In genomic region chr4:122000849-122001248, GRCh38 we compare ENCODE assay signal across 28 cellular contexts. TPM values are rescaled to one million over a fixed set of nuclear protein-coding genes. Genes with fewer than 3 reads are reported as not detected.
"Had no signal": no experiment of that assay in that cellular context is flagged by ENCODE, and none has a peak within 500 bp of the region (broad histone marks: within the 10 kb centered on the region; RNA-seq: fewer than 3 reads in every experiment).

No MANE protein-coding gene starts in this region.

- H3K27me3 ChIP-seq: ascending aorta, gastroesophageal sphincter, ovary, right lobe of liver, testis had no signal

- DNase-seq: activated CD4-positive, alpha-beta T cell treated with anti-CD3 and anti-CD28 coated beads for 4 hours; activated CD4-positive, alpha-beta T cell treated with anti-CD3 and anti-CD28 coated beads, Interleukin-2, amount 50 U/mL, for 4 hours; activated naive CD4-positive, alpha-beta T cell; activated T-cell treated with anti-CD3 and anti-CD28 coated beads for 4 hours; activated T-cell treated with anti-CD3 and anti-CD28 coated beads, Interleukin-2, amount 50 U/mL, for 72 hours; caudate nucleus; dermis blood vessel endothelial cell; effector CD4-positive, alpha-beta T cell; esophagus squamous epithelium; islet precursor cell; left ventricle myocardium inferior; mesendoderm; ovary; right lobe of liver; stimulated activated CD4-positive, alpha-beta T cell treated with anti-CD3 and anti-CD28 coated beads, Interleukin-2, amount 100 ng/mL, for 48 hours; stimulated activated naive CD8-positive, alpha-beta T cell treated with anti-CD3 and anti-CD28 coated beads, Interleukin-15, Interleukin-2, amounts not matched to agents 100 U/mL and 50 U/mL, for 24 hours; T-helper 9 cell; testis; trophoblast cell had no signal

- H2AFZ ChIP-seq: hepatocyte had no signal

- H3K36me3 ChIP-seq: ascending aorta, esophagus squamous epithelium, gastroesophageal sphincter, left ventricle myocardium inferior, neutrophil, ovary, right lobe of liver had no signal

- H3K4me2 ChIP-seq: hepatocyte had no signal

- H3K79me2 ChIP-seq: hepatocyte had no signal

- ATAC-seq: activated naive CD4-positive, alpha-beta T cell treated with anti-CD3 and anti-CD28 coated beads, Interleukin-2, amount 50 U/mL, for 72 hours; activated T-cell treated with anti-CD3 and anti-CD28 coated beads, Interleukin-2, amount 50 U/mL, for 72 hours; gastroesophageal sphincter; natural killer cell treated with Interleukin-12 subunit alpha and Interleukin-12 subunit beta and Interleukin-15 and Interleukin-18, amount 100 ng/mL, for 72 hours; right lobe of liver; stimulated activated naive CD8-positive, alpha-beta T cell treated with anti-CD3 and anti-CD28 coated beads, Interleukin-15, Interleukin-2, amounts not matched to agents 100 U/mL and 50 U/mL, for 24 hours had no signal

- H3K9me3 ChIP-seq: ascending aorta, esophagus squamous epithelium, gastroesophageal sphincter, left ventricle myocardium inferior, neutrophil, ovary, right lobe of liver, testis had no signal

- H3K27ac ChIP-seq: ascending aorta, esophagus squamous epithelium, gastroesophageal sphincter, hepatocyte, left ventricle myocardium inferior, neutrophil, ovary, right lobe of liver, testis, VCaP had no signal

- H3K4me3 ChIP-seq: ascending aorta, esophagus squamous epithelium, gastroesophageal sphincter, hepatocyte, left ventricle myocardium inferior, lung, ovary, right lobe of liver, testis had no signal

- H3K4me1 ChIP-seq: ascending aorta, esophagus squamous epithelium, gastroesophageal sphincter, left ventricle myocardium inferior, right lobe of liver, testis had no signal

RNA-seq across cellular contexts. Expression of gene TRPC3, which starts 49.0 kb away (rescaled TPM):
- total RNA-seq: dermis blood vessel endothelial cell, renal cortical epithelial cell had no signal
